Comparison of ENCODE assay signal across 15 cellular contexts in the genomic region with DNA sequence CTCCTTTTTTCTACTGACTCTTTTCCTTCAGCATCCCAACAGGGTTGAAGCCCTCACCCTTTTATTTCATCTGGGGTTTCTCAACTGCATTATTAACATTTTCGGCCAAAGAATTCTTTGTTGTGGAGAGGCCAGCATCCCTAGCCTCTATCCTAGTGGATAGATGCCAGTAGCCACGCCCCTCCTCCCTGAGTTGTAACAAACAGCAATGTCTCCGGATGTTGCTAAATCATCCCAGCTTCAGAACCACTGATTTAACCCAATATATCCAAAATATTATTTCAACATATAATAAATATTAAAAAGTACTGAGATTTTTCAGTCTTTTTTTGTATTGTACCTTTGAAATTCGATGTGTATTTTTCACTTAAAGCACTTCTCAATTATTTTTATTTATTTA. TPM values are rescaled to one million over a fixed set of nuclear protein-coding genes. Genes with fewer than 3 reads are reported as not detected.
DNase-seq lines count a peak whose midpoint lies in the region; ATAC-seq and TF ChIP-seq lines count a peak whose summit lies in the region.
"Had no signal": no experiment of that assay in that cellular context is flagged by ENCODE, and none has a peak within 500 bp of the region (broad histone marks: within the 10 kb centered on the region; RNA-seq: fewer than 3 reads in every experiment).

No MANE protein-coding gene starts in this region.

- H3K9me3 Mint-ChIP-seq in neural crest cell, result no peaks in the 10 kb centered on the region
- H3K9me3 Mint-ChIP-seq: activated naive CD8-positive, alpha-beta T cell treated with anti-CD3 and anti-CD28 coated beads, Interleukin-2, amount 10 ng/mL, durations not matched to agents 7 days and 5 days; immature natural killer cell had no signal

- no peak overlapping the region for H3K27ac Mint-ChIP-seq in neural crest cell (ENCODE audit: unreplicated experiment)
- H3K27ac Mint-ChIP-seq: activated naive CD8-positive, alpha-beta T cell treated with anti-CD3 and anti-CD28 coated beads, Interleukin-2, amount 10 ng/mL, durations not matched to agents 7 days and 5 days had no signal

- DNase-seq in AG20443 (ENCODE audit: low spot score) (peak; percentile 67), NCI-H2227 treated with DMSO at 0.1 percent for 48 hours (lab: John Stamatoyannopoulos, UW) (peak; percentile 38), fibroblast of gingiva (ENCODE audit: low read depth) (peak; percentile 55), neural crest cell (ENCODE audit: low read depth, low spot score) (no peak), KG1 (lab: John Stamatoyannopoulos, UW) (no peak), NCI-H1436 (lab: John Stamatoyannopoulos, UW) (no peak), NCI-H2029 treated with DMSO at 0.1 percent for 48 hours (lab: John Stamatoyannopoulos, UW) (no peak)
- DNase-seq: activated naive CD8-positive, alpha-beta T cell treated with anti-CD3 and anti-CD28 coated beads, Interleukin-2, amount 10 ng/mL, durations not matched to agents 7 days and 5 days; activated T-cell treated with anti-CD3 and anti-CD28 coated beads for 4 hours; AML-193; immature natural killer cell; midbrain; stimulated activated CD4-positive, alpha-beta T cell treated with anti-CD3 and anti-CD28 coated beads, Interleukin-15, amount 100 ng/mL, for 24 hours; substantia nigra had no signal

- no peak for TF ChIP-seq CTCF in neural crest cell (conservative IDR thresholded peaks at IDR 0.05)

- peaks cover 33% of the 10 kb centered on the region for H3K4me1 Mint-ChIP-seq in neural crest cell

- peak overlapping the region; percentile 17 for H3K4me3 Mint-ChIP-seq in neural crest cell

- ATAC-seq in HG03280 (IDR thresholded peaks at IDR 0.05; ENCODE audit: unreplicated experiment), result no peak

- H3K36me3 Mint-ChIP-seq in neural crest cell (ENCODE audit: low read depth), result no peaks in the 10 kb centered on the region
- H3K36me3 Mint-ChIP-seq: immature natural killer cell had no signal

- H3K27me3 Mint-ChIP-seq in neural crest cell (ENCODE audit: low read depth), result peaks cover 46% of the 10 kb centered on the region
- H3K27me3 Mint-ChIP-seq: activated naive CD8-positive, alpha-beta T cell treated with anti-CD3 and anti-CD28 coated beads, Interleukin-2, amount 10 ng/mL, durations not matched to agents 7 days and 5 days had no signal

RNA-seq across cellular contexts. Expression of gene RNF111, which starts 2.0 kb away (rescaled TPM):
- 37.4 and 37.7 TPM in 2 replicates for total RNA-seq in neural crest cell

RNA-seq across cellular contexts. Expression of gene SLTM, which starts 52.0 kb away (rescaled TPM):
- 105 and 122 TPM in 2 replicates for total RNA-seq in neural crest cell

Comparison
In these comparisons a context has a peak if more than half of its experiments do, and no peak if none do; other contexts are left out.
1. DNase-seq: peak in AG20443 (single experiment), NCI-H2227 treated with DMSO at 0.1 percent for 48 hours (single experiment) and fibroblast of gingiva (single experiment); none in neural crest cell (single experiment), KG1 (single experiment), NCI-H1436 (single experiment) and NCI-H2029 treated with DMSO at 0.1 percent for 48 hours (single experiment).